10 cellular contexts compared by ENCODE assay signal in genomic region chr1:93905734-93906133, GRCh38. TPM values are rescaled to one million over a fixed set of nuclear protein-coding genes. Genes with fewer than 3 reads are reported as not detected.
DNase-seq lines count a peak whose midpoint lies in the region; TF ChIP-seq lines count a peak whose summit lies in the region.
"Had no signal": no experiment of that assay in that cellular context is flagged by ENCODE, and none has a peak within 500 bp of the region (broad histone marks: within the 10 kb centered on the region; RNA-seq: fewer than 3 reads in every experiment).

No MANE protein-coding gene starts in this region.

- intact Hi-C loops in thyroid gland (cut with DNase I) (no loop called here), esophagus muscularis mucosa (cut with DNase I) (no loop called here)

- WGBS in thyroid gland, 2 donors: 86 to 92% methylated on average over 2 of the region's 2 CpGs
- WGBS in esophagus muscularis mucosa: 93% methylated on average over 2 of the region's 2 CpGs

- peaks cover 3% of the 10 kb centered on the region for H3K9me3 Mint-ChIP-seq in activated T-cell treated with anti-CD3 and anti-CD28 coated beads, Interleukin-2, amount 50 U/mL, for 24 hours
- H3K9me3 Mint-ChIP-seq: naive B cell had no signal

- H3K27ac ChIP-seq in SU-DHL-6 (ENCODE audit: low read depth, low read length) (no peak overlapping the region), thyroid gland (peak overlapping the region in 2 of 3 donors; percentile 29 to 56), esophagus muscularis mucosa (replicated peaks in 1 of 4) (no peak overlapping the region)
- H3K27ac ChIP-seq: transverse colon had no signal

- H3K36me3 ChIP-seq in SU-DHL-6 (ENCODE audit: low read length) (no peaks in the 10 kb centered on the region), thyroid gland (peaks cover 5 to 6% of the 10 kb centered on the region in 2 donors), esophagus muscularis mucosa (peaks cover 0 to 8% (median 3%) of the 10 kb centered on the region in 4 donors)

- peak overlapping the region; percentile 66 for H3K4me2 ChIP-seq in SU-DHL-6 (ENCODE audit: low read depth, low read length, poor library complexity, severe bottlenecking)

- H3K4me3 Mint-ChIP-seq in activated T-cell treated with anti-CD3 and anti-CD28 coated beads, Interleukin-2, amount 50 U/mL, for 24 hours: no peak overlapping the region

- H3K27ac Mint-ChIP-seq in activated T-cell treated with anti-CD3 and anti-CD28 coated beads, Interleukin-2, amount 50 U/mL, for 24 hours: peak overlapping the region; percentile 5

- DNase-seq in activated T-cell treated with anti-CD3 and anti-CD28 coated beads, Interleukin-2, amount 50 U/mL, for 24 hours: no peak
- no peak for DNase-seq in activated T-cell treated with anti-CD3 and anti-CD28 coated beads, Interleukin-2, amount 50 U/mL, for 1 hour
- peak; percentile 48 for DNase-seq in fibroblast of peridontal ligament (ENCODE audit: extremely low read depth)
- no peak for DNase-seq in thyroid gland
- DNase-seq in foreskin melanocyte: no peak
- no peak for DNase-seq in esophagus muscularis mucosa (ENCODE audit: extremely low spot score)
- DNase-seq in stimulated activated CD4-positive, alpha-beta T cell treated with anti-CD3 and anti-CD28 coated beads, Interleukin-4, amount 100 ng/mL, for 24 hours: no peak
- DNase-seq: naive B cell, transverse colon had no signal

- H3K4me1 ChIP-seq in thyroid gland (peaks cover 27 to 43% of the 10 kb centered on the region in 2 donors), esophagus muscularis mucosa (peaks cover 13 to 29% (median 23%) of the 10 kb centered on the region in 4 donors)

- peaks cover 47% of the 10 kb centered on the region for H3K4me1 Mint-ChIP-seq in activated T-cell treated with anti-CD3 and anti-CD28 coated beads, Interleukin-2, amount 50 U/mL, for 24 hours (ENCODE audit: low read depth)

- H3K27me3 Mint-ChIP-seq in activated T-cell treated with anti-CD3 and anti-CD28 coated beads, Interleukin-2, amount 50 U/mL, for 24 hours: no peaks in the 10 kb centered on the region
- H3K27me3 Mint-ChIP-seq: naive B cell had no signal

- no peak overlapping the region for H3K9ac ChIP-seq in SU-DHL-6 (ENCODE audit: low read length)

- H3F3A ChIP-seq in SU-DHL-6 (ENCODE audit: insufficient read depth): peaks cover 24% of the 10 kb centered on the region; the same call in 1 of the 2 replicates

- TF ChIP-seq CTCF in SU-DHL-6 (IDR thresholded peaks at IDR 0.05; ENCODE audit: insufficient read depth, low read length, poor library complexity, severe bottlenecking): no peak
- no peak for TF ChIP-seq CTCF in thyroid gland (IDR thresholded peaks at IDR 0.05)
- no peak for TF ChIP-seq CTCF in esophagus muscularis mucosa (IDR thresholded peaks at IDR 0.05)

- no peaks in the 10 kb centered on the region for H3K9me3 ChIP-seq in SU-DHL-6 (ENCODE audit: insufficient read depth, low read length)
- no peaks in the 10 kb centered on the region for H3K9me3 ChIP-seq in thyroid gland
- peaks cover 0 to 2% (median 0%) of the 10 kb centered on the region in 4 donors for H3K9me3 ChIP-seq in esophagus muscularis mucosa
- H3K9me3 ChIP-seq: transverse colon had no signal

- H3K79me2 ChIP-seq in SU-DHL-6 (ENCODE audit: insufficient read depth, low read length): peaks cover 51% of the 10 kb centered on the region

- H4K20me1 ChIP-seq in SU-DHL-6 (ENCODE audit: low read depth, low read length): no peaks in the 10 kb centered on the region

- no peaks in the 10 kb centered on the region for H3K27me3 ChIP-seq in SU-DHL-6 (ENCODE audit: low read length)
- no peaks in the 10 kb centered on the region for H3K27me3 ChIP-seq in thyroid gland
- H3K27me3 ChIP-seq in esophagus muscularis mucosa: no peaks in the 10 kb centered on the region
- H3K27me3 ChIP-seq: transverse colon had no signal

- peaks cover 24% of the 10 kb centered on the region for H3K36me3 Mint-ChIP-seq in activated T-cell treated with anti-CD3 and anti-CD28 coated beads, Interleukin-2, amount 50 U/mL, for 24 hours (ENCODE audit: low read depth)

- H3K9me2 ChIP-seq in SU-DHL-6 (replicated peaks; ENCODE audit: insufficient read depth, low read length): no peaks in the 10 kb centered on the region

- no peak overlapping the region for H2AFZ ChIP-seq in SU-DHL-6 (ENCODE audit: low read depth, low read length, severe bottlenecking)

- H3K4me3 ChIP-seq in SU-DHL-6 (ENCODE audit: insufficient read depth, low read length, poor library complexity, severe bottlenecking) (no peak overlapping the region), thyroid gland (replicated peaks in 1 of 3) (no peak overlapping the region), esophagus muscularis mucosa (no peak overlapping the region)
- H3K4me3 ChIP-seq: transverse colon had no signal

- no peak for TF ChIP-seq POLR2A in thyroid gland (IDR thresholded peaks at IDR 0.05)
- no peak for TF ChIP-seq POLR2A in esophagus muscularis mucosa (IDR thresholded peaks at IDR 0.05; ENCODE audit: low read depth)

- TF ChIP-seq EP300 in esophagus muscularis mucosa (IDR thresholded peaks at IDR 0.05): no peak

RNA-seq across cellular contexts. Expression of gene GCLM, which starts 3.5 kb away (rescaled TPM):
- 10 to 100 TPM; 27.0 to 56.2 (median 43.4) TPM for total RNA-seq in thyroid gland
- total RNA-seq in esophagus muscularis mucosa: 10 to 100 TPM in 1 of 4 donors, 1 to 10 TPM in 3; 4.2 to 18.4 (median 6.3) TPM

RNA-seq across cellular contexts. Expression of gene DNTTIP2, which starts 26.7 kb away (rescaled TPM):
- 10 to 100 TPM; 21.9 to 32.0 (median 27.2) TPM for total RNA-seq in thyroid gland
- total RNA-seq in esophagus muscularis mucosa: 10 to 100 TPM; 23.3 to 43.4 (median 31.4) TPM

Comparison
In these comparisons a context has a peak if more than half of its experiments do, and no peak if none do; other contexts are left out.
1. H3K27ac ChIP-seq: peak in thyroid gland (2 of 3); none in SU-DHL-6 (single experiment) and esophagus muscularis mucosa (0 of 4).